In the genomic region with DNA sequence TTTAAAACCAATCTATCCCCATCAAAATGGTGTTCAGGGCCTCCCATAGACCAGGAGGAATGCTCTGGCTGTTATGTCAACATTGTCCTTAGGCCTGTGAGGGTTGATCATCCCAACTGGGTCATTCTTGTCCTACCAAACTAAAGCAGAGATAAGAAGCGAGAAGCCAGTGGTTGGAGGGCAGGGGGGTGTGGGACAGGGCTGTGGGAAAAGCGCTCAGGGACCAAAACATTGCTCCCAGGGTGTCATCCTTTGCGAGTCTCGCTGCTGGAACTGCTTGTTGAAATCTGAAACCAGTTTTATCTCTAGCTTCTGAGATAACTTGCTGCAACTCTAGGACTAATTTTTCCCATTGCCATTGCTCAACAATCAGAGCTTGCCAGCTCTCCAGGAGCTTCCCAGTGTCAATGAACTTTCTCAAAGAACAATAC, we compare ENCODE assay signal across 21 cellular contexts. TPM values are rescaled to one million over a fixed set of nuclear protein-coding genes. Genes with fewer than 3 reads are reported as not detected.
DNase-seq lines count a peak whose midpoint lies in the region; TF ChIP-seq lines count a peak whose summit lies in the region.
"Had no signal": no experiment of that assay in that cellular context is flagged by ENCODE, and none has a peak within 500 bp of the region (broad histone marks: within the 10 kb centered on the region; RNA-seq: fewer than 3 reads in every experiment).

No MANE protein-coding gene starts in this region.

- no peaks in the 10 kb centered on the region for H3K23me2 ChIP-seq in H9 (ENCODE audit: insufficient read length, low read depth, low read length, poor library complexity, severe bottlenecking)

- H4K20me1 ChIP-seq in neural progenitor cell (ENCODE audit: low read depth) (no peaks in the 10 kb centered on the region), H9 (ENCODE audit: control insufficient read depth, insufficient read depth, insufficient read length) (no peaks in the 10 kb centered on the region)

- H3K23ac ChIP-seq in H9 (ENCODE audit: insufficient read length, low read depth, low read length), result no peak overlapping the region

- H3K27ac Mint-ChIP-seq in neural progenitor cell, result peak overlapping the region; percentile 58
- H3K27ac Mint-ChIP-seq in H9, result no peak overlapping the region
- no peak overlapping the region for H3K27ac Mint-ChIP-seq in activated CD4-positive, alpha-beta T cell treated with anti-CD3 and anti-CD28 coated beads, Interleukin-2, amount 10 ng/mL, durations not matched to agents 7 days and 5 days
- H3K27ac Mint-ChIP-seq: activated CD4-positive, alpha-beta memory T cell treated with anti-CD3 and anti-CD28 coated beads, Interleukin-2, amount 10 ng/mL, durations not matched to agents 7 days and 5 days; activated naive CD8-positive, alpha-beta T cell treated with anti-CD3 and anti-CD28 coated beads, Interleukin-2, amount 10 ng/mL, durations not matched to agents 7 days and 5 days; CD8-positive, alpha-beta T cell; immature natural killer cell; type B pancreatic cell had no signal

- H3F3A ChIP-seq in neural progenitor cell (ENCODE audit: low read depth), result no peaks in the 10 kb centered on the region

- H3K4me3 ChIP-seq in AG09309 (ENCODE audit: control insufficient read depth, low read depth, low read length) (no peak overlapping the region), left ventricle myocardium inferior (no peak overlapping the region), neural progenitor cell (no peak overlapping the region)

- no peaks in the 10 kb centered on the region for H3K79me1 ChIP-seq in H9 (ENCODE audit: insufficient read depth, low read depth, low read length, poor library complexity, severe bottlenecking)

- POLR2A ChIA-PET in activated CD4-positive, alpha-beta T cell treated with anti-CD3 and anti-CD28 coated beads, Interleukin-2, amount 10 ng/mL, durations not matched to agents 7 days and 5 days (lab: Charles Lee), result no interaction called here

- H3K4me1 ChIP-seq in left ventricle myocardium inferior (peaks cover 15% of the 10 kb centered on the region), neural progenitor cell (peaks cover 3% of the 10 kb centered on the region), H9 (ENCODE audit: insufficient read depth, low read length) (no peaks in the 10 kb centered on the region)

- H2AFZ ChIP-seq in neural progenitor cell (replicated peaks), result no peak overlapping the region
- H2AFZ ChIP-seq in H9 (ENCODE audit: low read length), result no peak overlapping the region

- DNase-seq in AG09309 (ENCODE audit: low read depth), result peak; percentile 48
- DNase-seq in amniotic epithelial cell (ENCODE audit: low read depth), result peak; percentile 96
- peak; percentile 48 for DNase-seq in left ventricle myocardium inferior
- no peak for DNase-seq in neural progenitor cell (ENCODE audit: low spot score)
- no peak for DNase-seq in H9
- DNase-seq in SKM-1 treated with dmso at 0.1 percent for 144 hours (lab: John Stamatoyannopoulos, UW; ENCODE audit: unreplicated experiment), result no peak
- no peak for DNase-seq in caudate nucleus (lab: John Stamatoyannopoulos, UW)
- DNase-seq in activated CD4-positive, alpha-beta T cell treated with anti-CD3 and anti-CD28 coated beads, Interleukin-2, amount 10 ng/mL, durations not matched to agents 7 days and 5 days, result no peak
- DNase-seq: activated CD4-positive, alpha-beta memory T cell treated with anti-CD3 and anti-CD28 coated beads, Interleukin-2, amount 10 ng/mL, durations not matched to agents 7 days and 5 days; activated naive CD8-positive, alpha-beta T cell treated with anti-CD3 and anti-CD28 coated beads, Interleukin-2, amount 10 ng/mL, durations not matched to agents 7 days and 5 days; CD8-positive, alpha-beta T cell; EL; immature natural killer cell; KBM-7; NCI-H1092 treated with DMSO at 0.1 percent for 48 hours; NK-92 treated with Interleukin-12 subunit alpha and Interleukin-12 subunit beta, amount 100 ng/mL, for 24 hours; T-helper 1 cell had no signal

- H2AK5ac ChIP-seq in H9 (ENCODE audit: insufficient read length, low read length), result no peak overlapping the region

- H3K79me2 ChIP-seq in neural progenitor cell (ENCODE audit: low read depth) (no peaks in the 10 kb centered on the region), H9 (ENCODE audit: insufficient read depth, low read length) (no peaks in the 10 kb centered on the region)

- H3K9ac ChIP-seq in neural progenitor cell, result no peak overlapping the region
- no peak overlapping the region for H3K9ac ChIP-seq in H9 (ENCODE audit: extremely low read depth, insufficient read length, low read length)

- H3K9me3 ChIP-seq in left ventricle myocardium inferior (replicated peaks) (no peaks in the 10 kb centered on the region), neural progenitor cell (ENCODE audit: low read depth) (no peaks in the 10 kb centered on the region), H9 (ENCODE audit: control insufficient read depth, low read depth, low read length) (no peaks in the 10 kb centered on the region)

- H3K9me3 Mint-ChIP-seq in neural progenitor cell, result no peaks in the 10 kb centered on the region
- no peaks in the 10 kb centered on the region for H3K9me3 Mint-ChIP-seq in H9
- H3K9me3 Mint-ChIP-seq in activated CD4-positive, alpha-beta T cell treated with anti-CD3 and anti-CD28 coated beads, Interleukin-2, amount 10 ng/mL, durations not matched to agents 7 days and 5 days, result no peaks in the 10 kb centered on the region
- H3K9me3 Mint-ChIP-seq: activated CD4-positive, alpha-beta memory T cell treated with anti-CD3 and anti-CD28 coated beads, Interleukin-2, amount 10 ng/mL, durations not matched to agents 7 days and 5 days; activated naive CD8-positive, alpha-beta T cell treated with anti-CD3 and anti-CD28 coated beads, Interleukin-2, amount 10 ng/mL, durations not matched to agents 7 days and 5 days; CD8-positive, alpha-beta T cell; immature natural killer cell had no signal

- TF ChIP-seq CTCF in AG09309 (IDR thresholded peaks at IDR 0.05; ENCODE audit: control insufficient read depth, insufficient read depth, low read depth, low read length, missing control alignments), result no peak
- TF ChIP-seq CTCF in left ventricle myocardium inferior (IDR thresholded peaks at IDR 0.05; ENCODE audit: borderline replicate concordance), result no peak
- no peak for TF ChIP-seq CTCF in neural progenitor cell (IDR thresholded peaks at IDR 0.05)
- TF ChIP-seq CTCF in H9 (conservative IDR thresholded peaks at IDR 0.05), result no peak

- H3K27me3 ChIP-seq in left ventricle myocardium inferior (ENCODE audit: low read depth), result peaks cover 3% of the 10 kb centered on the region
- no peaks in the 10 kb centered on the region for H3K27me3 ChIP-seq in neural progenitor cell
- no peaks in the 10 kb centered on the region for H3K27me3 ChIP-seq in H9 (ENCODE audit: insufficient read depth, low read length)

- H2BK12ac ChIP-seq in H9 (ENCODE audit: insufficient read length, low read depth, low read length), result no peak overlapping the region

- CTCF ChIA-PET in activated CD4-positive, alpha-beta T cell treated with anti-CD3 and anti-CD28 coated beads, Interleukin-2, amount 10 ng/mL, durations not matched to agents 7 days and 5 days (lab: Charles Lee), result no interaction called here

- H2BK15ac ChIP-seq in H9 (ENCODE audit: low read depth, low read length), result no peak overlapping the region

- H3K56ac ChIP-seq in H9 (ENCODE audit: insufficient read length, low read depth, low read length), result no peak overlapping the region

- H3K4ac ChIP-seq in H9 (ENCODE audit: low read depth, low read length), result no peak overlapping the region

- H3K4me1 Mint-ChIP-seq in neural progenitor cell, result peaks cover 15% of the 10 kb centered on the region
- H3K4me1 Mint-ChIP-seq in H9, result peaks cover 9 to 18% of the 10 kb centered on the region in 2 experiments
- H3K4me1 Mint-ChIP-seq in activated CD4-positive, alpha-beta T cell treated with anti-CD3 and anti-CD28 coated beads, Interleukin-2, amount 10 ng/mL, durations not matched to agents 7 days and 5 days, result no peaks in the 10 kb centered on the region
- H3K4me1 Mint-ChIP-seq: activated CD4-positive, alpha-beta memory T cell treated with anti-CD3 and anti-CD28 coated beads, Interleukin-2, amount 10 ng/mL, durations not matched to agents 7 days and 5 days; activated naive CD8-positive, alpha-beta T cell treated with anti-CD3 and anti-CD28 coated beads, Interleukin-2, amount 10 ng/mL, durations not matched to agents 7 days and 5 days; immature natural killer cell had no signal

- H3K36me3 ChIP-seq in left ventricle myocardium inferior (no peaks in the 10 kb centered on the region), neural progenitor cell (no peaks in the 10 kb centered on the region)

- no peak overlapping the region for H4K8ac ChIP-seq in H9 (replicated peaks; ENCODE audit: insufficient read length, low read depth, low read length)

- H3K4me3 Mint-ChIP-seq in neural progenitor cell (no peak overlapping the region), H9 (no peak overlapping the region)
- H3K4me3 Mint-ChIP-seq in activated CD4-positive, alpha-beta T cell treated with anti-CD3 and anti-CD28 coated beads, Interleukin-2, amount 10 ng/mL, durations not matched to agents 7 days and 5 days, result no peak overlapping the region
- H3K4me3 Mint-ChIP-seq: activated CD4-positive, alpha-beta memory T cell treated with anti-CD3 and anti-CD28 coated beads, Interleukin-2, amount 10 ng/mL, durations not matched to agents 7 days and 5 days; activated naive CD8-positive, alpha-beta T cell treated with anti-CD3 and anti-CD28 coated beads, Interleukin-2, amount 10 ng/mL, durations not matched to agents 7 days and 5 days; CD8-positive, alpha-beta T cell; immature natural killer cell; type B pancreatic cell had no signal

- H2BK5ac ChIP-seq in H9 (ENCODE audit: insufficient read length, low read length), result no peak overlapping the region

- H3K27ac ChIP-seq in left ventricle myocardium inferior (replicated peaks), result peak overlapping the region; percentile 41
- H3K27ac ChIP-seq in neural progenitor cell, result no peak overlapping the region
- no peak overlapping the region for H3K27ac ChIP-seq in H9 (ENCODE audit: insufficient read length, low read depth, low read length)
- H3K27ac ChIP-seq in caudate nucleus (ENCODE audit: low read depth, low read length), result no peak overlapping the region
- H3K27ac ChIP-seq: VCaP had no signal

- H3K27me3 Mint-ChIP-seq in neural progenitor cell (ENCODE audit: insufficient read depth, low read depth), result peaks cover 4% of the 10 kb centered on the region
- H3K27me3 Mint-ChIP-seq in H9 (ENCODE audit: low read depth), result 0 out of 2 replicates have a peak, but pooled peaks cover 1% of the 10 kb centered on the region
- H3K27me3 Mint-ChIP-seq in activated CD4-positive, alpha-beta T cell treated with anti-CD3 and anti-CD28 coated beads, Interleukin-2, amount 10 ng/mL, durations not matched to agents 7 days and 5 days, result no peaks in the 10 kb centered on the region
- H3K27me3 Mint-ChIP-seq: type B pancreatic cell had no signal

- no peak overlapping the region for H4K5ac ChIP-seq in H9 (ENCODE audit: insufficient read length, low read depth, low read length)

- H2BK20ac ChIP-seq in H9 (ENCODE audit: low read depth, low read length, poor library complexity, severe bottlenecking), result no peak overlapping the region

- H4K91ac ChIP-seq in H9 (ENCODE audit: insufficient read length, low read depth, low read length), result no peak overlapping the region

- intact Hi-C loops in left ventricle myocardium inferior (cut with micrococcal nuclease), result no loop called here

- no peak overlapping the region for H3K18ac ChIP-seq in H9 (ENCODE audit: insufficient read length, low read depth, low read length)

- no CpG with 5 or more reads among the region's 4 CpGs for WGBS in H9 (ENCODE audit: extremely low coverage, insufficient read length, low lambda C conversion rate)

- no peak overlapping the region for H2BK120ac ChIP-seq in H9 (ENCODE audit: low read depth, low read length, poor library complexity, severe bottlenecking)

- H3K4me2 ChIP-seq in neural progenitor cell (no peak overlapping the region), H9 (ENCODE audit: insufficient read depth, insufficient read length, low read length) (no peak overlapping the region)

- H3K14ac ChIP-seq in H9 (ENCODE audit: insufficient read depth, low read length), result no peak overlapping the region

- no peak overlapping the region for H3T11ph ChIP-seq in H9 (ENCODE audit: low read length)

- H3K36me3 Mint-ChIP-seq in neural progenitor cell (no peaks in the 10 kb centered on the region), H9 (ENCODE audit: insufficient read depth in 1 of 3, low read depth in 3 of 3) (no peaks in the 10 kb centered on the region)
- no peaks in the 10 kb centered on the region for H3K36me3 Mint-ChIP-seq in activated CD4-positive, alpha-beta T cell treated with anti-CD3 and anti-CD28 coated beads, Interleukin-2, amount 10 ng/mL, durations not matched to agents 7 days and 5 days (ENCODE audit: low read depth)
- H3K36me3 Mint-ChIP-seq: activated naive CD8-positive, alpha-beta T cell treated with anti-CD3 and anti-CD28 coated beads, Interleukin-2, amount 10 ng/mL, durations not matched to agents 7 days and 5 days; CD8-positive, alpha-beta T cell; immature natural killer cell; type B pancreatic cell had no signal

RNA-seq across cellular contexts. Expression of gene SPATA31C2, which starts 48.1 kb away (rescaled TPM):
- not detected for total RNA-seq in left ventricle myocardium inferior
- total RNA-seq in neural progenitor cell (ENCODE audit: low replicate concordance), result 0.03 TPM in 1 of 2 replicates, not detected in the other
- total RNA-seq in H9 (2021), result 0.15 and 0.20 TPM in 2 replicates
- under 1 TPM in 1 of 2 experiments, not detected in 1; 0.04 TPM for total RNA-seq in activated CD4-positive, alpha-beta T cell treated with anti-CD3 and anti-CD28 coated beads, Interleukin-2, amount 10 ng/mL, durations not matched to agents 7 days and 5 days
- total RNA-seq: activated CD4-positive, alpha-beta memory T cell treated with anti-CD3 and anti-CD28 coated beads, Interleukin-2, amount 10 ng/mL, durations not matched to agents 7 days and 5 days; activated naive CD8-positive, alpha-beta T cell treated with anti-CD3 and anti-CD28 coated beads, Interleukin-2, amount 10 ng/mL, durations not matched to agents 7 days and 5 days; CD8-positive, alpha-beta T cell; chondrocyte; osteocyte had no signal

Comparison
In these comparisons a context has a peak if more than half of its experiments do, and no peak if none do; other contexts are left out.
1. DNase-seq: peak in AG09309 (single experiment), amniotic epithelial cell (single experiment) and left ventricle myocardium inferior (single experiment); none in neural progenitor cell (single experiment), H9 (single experiment), SKM-1 treated with dmso at 0.1 percent for 144 hours (single experiment), caudate nucleus (0 of 61) and activated CD4-positive, alpha-beta T cell treated with anti-CD3 and anti-CD28 coated beads, Interleukin-2, amount 10 ng/mL, durations not matched to agents 7 days and 5 days (single experiment).